Comparison of ENCODE assay signal across 11 cellular contexts in the genomic region with DNA sequence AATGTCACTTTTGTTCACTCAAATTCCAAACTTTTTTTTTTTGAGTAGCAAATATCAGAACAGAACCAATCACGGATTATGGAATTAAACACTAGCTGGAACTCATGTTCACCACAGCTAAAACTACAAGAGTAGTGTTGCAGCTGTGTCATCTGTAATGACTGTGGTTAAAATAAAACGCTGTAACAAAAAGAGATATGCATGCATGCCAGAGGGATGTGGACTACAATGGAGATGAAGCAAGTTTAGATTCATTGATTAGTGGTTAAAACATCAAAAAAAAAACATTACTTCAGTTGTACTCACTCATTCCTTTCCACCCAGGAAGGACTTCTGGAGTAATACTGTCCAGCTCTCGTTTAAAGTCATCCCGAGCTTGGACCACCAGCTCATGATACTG. TPM values are rescaled to one million over a fixed set of nuclear protein-coding genes. Genes with fewer than 3 reads are reported as not detected.
A peak's percentile ranks its signal among the peaks of the same experiment; 100 is the strongest.
DNase-seq lines count a peak whose midpoint lies in the region; ATAC-seq and TF ChIP-seq lines count a peak whose summit lies in the region.
"Had no signal": no experiment of that assay in that cellular context is flagged by ENCODE, and none has a peak within 500 bp of the region (broad histone marks: within the 10 kb centered on the region; RNA-seq: fewer than 3 reads in every experiment).

No MANE protein-coding gene starts in this region.

- BruUV-seq in A673 (replicated peaks; lab: Mats Ljungman, UMichigan): TSS peak; percentile 18
- TSS peak; percentile 55 for BruUV-seq in Panc1 (replicated peaks; lab: Mats Ljungman, UMichigan)

- H3K27ac ChIP-seq in A673 (ENCODE audit: low read depth, low read length, poor library complexity, severe bottlenecking) (no peak overlapping the region), Panc1 (ENCODE audit: low read length) (no peak overlapping the region), breast epithelium (no peak overlapping the region)
- H3K27ac ChIP-seq: GM23248 had no signal

- POLR2A ChIA-PET in A673 (lab: Charles Lee; ENCODE audit: low non-redundant PET): no interaction called here
- POLR2A ChIA-PET in Panc1 (lab: Charles Lee): no interaction called here

- no peak for TF ChIP-seq POLR2A in breast epithelium (IDR thresholded peaks at IDR 0.05)

- H3K4me1 ChIP-seq in A673 (ENCODE audit: insufficient read depth, low read length, poor library complexity, severe bottlenecking) (no peaks in the 10 kb centered on the region), Panc1 (ENCODE audit: control insufficient read depth, insufficient read depth, low read length) (no peaks in the 10 kb centered on the region), breast epithelium (no peaks in the 10 kb centered on the region)

- ATAC-seq in Panc1: no peak

- H3K36me3 ChIP-seq in A673 (ENCODE audit: insufficient read depth, low read length, poor library complexity, severe bottlenecking) (peaks cover 74% of the 10 kb centered on the region), Panc1 (ENCODE audit: control insufficient read depth, insufficient read depth, low read length) (peaks cover 44% of the 10 kb centered on the region), breast epithelium (no peaks in the 10 kb centered on the region)

- H3K4me3 ChIP-seq in A673 (ENCODE audit: low read depth, low read length, poor library complexity, severe bottlenecking) (no peak overlapping the region), Panc1 (ENCODE audit: low read depth in 2 of 2, low read length in 2 of 2) (no peak overlapping the region), breast epithelium (no peak overlapping the region)
- H3K4me3 ChIP-seq: GM23248 had no signal

- no peak for DNase-seq in A673 (ENCODE audit: low spot score)
- DNase-seq in Panc1 (ENCODE audit: low read depth, low spot score): no peak
- DNase-seq in fibroblast of peridontal ligament (ENCODE audit: extremely low read depth): peak; percentile 60
- DNase-seq in breast epithelium (ENCODE audit: low spot score in 2 of 2): no peak
- no peak for DNase-seq in activated CD4-positive, alpha-beta T cell treated with anti-CD3 and anti-CD28 coated beads for 48 hours
- DNase-seq: C1 segment of cervical spinal cord; Calu3; CD4-positive, alpha-beta T cell; DMS 273 treated with DMSO at 0.1 percent for 48 hours; GM23248; IMR-90 had no signal

- CTCF ChIA-PET in A673 (lab: Charles Lee): no interaction called here
- CTCF ChIA-PET in Panc1 (lab: Charles Lee): no interaction called here

- H3K9me3 ChIP-seq in A673 (ENCODE audit: low read depth, low read length, poor library complexity, severe bottlenecking): no peaks in the 10 kb centered on the region
- H3K9me3 ChIP-seq in Panc1 (ENCODE audit: control insufficient read depth, insufficient read depth, low read depth, low read length): no peaks in the 10 kb centered on the region
- H3K9me3 ChIP-seq in breast epithelium: no peaks in the 10 kb centered on the region

- no peak for TF ChIP-seq CTCF in A673 (conservative IDR thresholded peaks at IDR 0.05; ENCODE audit: low read depth, low read length)
- TF ChIP-seq CTCF in Panc1 (IDR thresholded peaks at IDR 0.05): no peak
- no peak for TF ChIP-seq CTCF in breast epithelium (IDR thresholded peaks at IDR 0.05)

- intact Hi-C loops in A673 (cut with micrococcal nuclease; ENCODE audit: unreplicated experiment): no loop called here
- intact Hi-C loops in Panc1 (cut with micrococcal nuclease; ENCODE audit: unreplicated experiment): no loop called here
- intact Hi-C loops in breast epithelium (cut with DNase I; ENCODE audit: low total_unique reads): no loop called here

- in situ Hi-C loops in Panc1 (cut with HindIII; ENCODE audit: low pct_unique_long_range_greater_than_20kb, low sequenced_read_pairs): no loop called here

- H3K27me3 ChIP-seq in A673 (replicated peaks; ENCODE audit: insufficient read depth, low read depth, low read length, poor library complexity) (no peaks in the 10 kb centered on the region), Panc1 (ENCODE audit: control insufficient read depth, insufficient read depth, low read length) (no peaks in the 10 kb centered on the region), breast epithelium (no peaks in the 10 kb centered on the region)

RNA-seq across cellular contexts. Expression of gene IMMT, which starts 37.0 kb away (rescaled TPM):
- 172 and 174 TPM in 2 replicates for total RNA-seq in A673 (2021)
- 138 TPM for total RNA-seq in Panc1 (2021; ENCODE audit: unreplicated experiment)
- 90.3 TPM for polyA plus RNA-seq in Panc1 (2012; ENCODE audit: insufficient read length)
- 10 to 100 TPM; 44.8 to 56.1 (median 48.2) TPM for total RNA-seq in breast epithelium

RNA-seq across cellular contexts. Expression of gene MRPL35, which starts 41.0 kb away (rescaled TPM):
- total RNA-seq in A673 (2021): 81.9 and 97.7 TPM in 2 replicates
- total RNA-seq in Panc1 (2021; ENCODE audit: unreplicated experiment): 40.9 TPM
- polyA plus RNA-seq in Panc1 (2012; ENCODE audit: insufficient read length): 21.1 TPM
- total RNA-seq in breast epithelium: 10 to 100 TPM; 16.8 to 21.0 (median 21.0) TPM

RNA-seq across cellular contexts. Expression of gene PTCD3, which starts 52.3 kb away (rescaled TPM):
- 148 and 159 TPM in 2 replicates for total RNA-seq in A673 (2021)
- total RNA-seq in Panc1 (2021; ENCODE audit: unreplicated experiment): 93.9 TPM
- polyA plus RNA-seq in Panc1 (2012; ENCODE audit: insufficient read length): 50.7 TPM
- 100 to 1,000 TPM in 1 of 3 donors, 10 to 100 TPM in 2; 70.1 to 126 (median 99.1) TPM for total RNA-seq in breast epithelium

RNA-seq across cellular contexts. Expression of gene POLR1A, which starts 52.6 kb away (rescaled TPM):
- total RNA-seq in A673 (2021): 70.8 and 81.2 TPM in 2 replicates
- total RNA-seq in Panc1 (2021; ENCODE audit: unreplicated experiment): 62.6 TPM
- 76.1 TPM for polyA plus RNA-seq in Panc1 (2012; ENCODE audit: insufficient read length)
- total RNA-seq in breast epithelium: 10 to 100 TPM; 12.4 to 19.4 (median 13.1) TPM
